Comparison of ENCODE assay signal across 8 cellular contexts in the genomic region with DNA sequence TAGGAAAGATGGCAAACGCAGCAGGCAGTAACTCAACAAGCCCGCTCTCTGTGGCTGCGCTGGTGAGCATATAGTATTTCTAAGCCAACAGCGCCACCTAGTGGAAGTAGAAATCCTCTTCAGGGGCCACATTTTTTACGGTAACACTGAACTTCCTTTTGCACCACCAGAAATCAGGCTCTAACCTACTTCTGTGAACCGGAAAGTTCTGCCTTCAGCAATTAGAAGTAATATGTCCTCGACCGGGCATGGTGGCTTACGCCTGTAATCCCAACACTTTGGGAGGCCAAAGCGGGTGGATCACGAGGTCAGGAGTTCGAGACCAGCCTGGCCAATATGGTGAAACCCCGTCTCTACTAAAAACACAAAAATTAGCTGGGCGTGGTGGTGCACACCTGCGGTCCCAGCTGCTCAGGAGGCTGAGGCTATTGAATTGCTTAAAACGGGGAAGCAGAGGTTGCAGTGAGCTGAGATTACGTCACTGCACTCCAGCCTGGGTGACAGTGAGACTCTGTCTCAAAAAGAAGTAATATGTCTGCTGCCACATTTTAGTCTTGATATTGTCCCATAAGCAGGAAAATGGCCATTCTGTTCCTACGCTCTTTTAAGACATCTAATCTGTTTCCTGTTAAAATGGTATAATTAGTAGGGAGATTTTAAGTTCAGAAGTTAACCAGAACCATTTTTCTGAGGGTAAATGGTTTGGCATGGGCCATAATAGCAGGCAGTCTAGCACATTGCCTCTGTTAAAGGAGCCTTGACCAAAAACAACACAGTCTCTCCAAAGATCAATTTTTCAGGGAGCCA. TPM values are rescaled to one million over a fixed set of nuclear protein-coding genes. Genes with fewer than 3 reads are reported as not detected.
A peak's percentile ranks its signal among the peaks of the same experiment; 100 is the strongest.
DNase-seq lines count a peak whose midpoint lies in the region; ATAC-seq, FAIRE-seq and TF ChIP-seq lines count a peak whose summit lies in the region.

No MANE protein-coding gene starts in this region.

- H3K27ac Mint-ChIP-seq in progenitor cell of endocrine pancreas, result no peak overlapping the region

- no peak overlapping the region for H3K9ac ChIP-seq in SU-DHL-6 (ENCODE audit: low read length)

- intact Hi-C loops in left cardiac atrium (cut with DNase I), result loop anchor here (1.0 to 5.0 kb wide), 2 partner anchors 417 to 420 kb away; no protein-coding TSS in a partner anchor

- no peaks in the 10 kb centered on the region for H3K9me3 Mint-ChIP-seq in progenitor cell of endocrine pancreas (ENCODE audit: low read depth)

- FAIRE-seq in urothelium cell line (lab: Jason Lieb, UNC), result peak; percentile 73

- no peaks in the 10 kb centered on the region for H4K20me1 ChIP-seq in SU-DHL-6 (ENCODE audit: low read depth, low read length)

- no peaks in the 10 kb centered on the region for H3K36me3 Mint-ChIP-seq in progenitor cell of endocrine pancreas (ENCODE audit: insufficient read depth)

- no peak overlapping the region for H3K4me3 ChIP-seq in SU-DHL-6 (ENCODE audit: insufficient read depth, low read length, poor library complexity, severe bottlenecking)

- no peaks in the 10 kb centered on the region for H3F3A ChIP-seq in SU-DHL-6 (ENCODE audit: insufficient read depth)

- H3K27ac ChIP-seq in SU-DHL-6 (ENCODE audit: low read depth, low read length), result no peak overlapping the region

- no peaks in the 10 kb centered on the region for H3K27me3 ChIP-seq in SU-DHL-6 (ENCODE audit: low read length)

- no peaks in the 10 kb centered on the region for H3K36me3 ChIP-seq in SU-DHL-6 (ENCODE audit: low read length)

- DNase-seq in DMS53 (lab: John Stamatoyannopoulos, UW) (peak; percentile 94), GOT3 (lab: John Stamatoyannopoulos, UW) (peak; percentile 32), NCI-H1092 (lab: John Stamatoyannopoulos, UW) (peak; percentile 40), left cardiac atrium (peak; percentile 74), progenitor cell of endocrine pancreas (ENCODE audit: low spot score, unreplicated experiment) (peak; percentile 82), urothelium cell line (ENCODE audit: low spot score) (peak; percentile 83)
- DNase-seq in activated naive CD8-positive, alpha-beta T cell treated with anti-CD3 and anti-CD28 coated beads, Interleukin-2, amount 50 U/mL, for 16 hours (ENCODE audit: low read depth, low spot score), result peak; percentile 56

- peak overlapping the region; percentile 36 for H2AFZ ChIP-seq in SU-DHL-6 (ENCODE audit: low read depth, low read length, severe bottlenecking)

- peaks cover 8% of the 10 kb centered on the region for H3K27me3 Mint-ChIP-seq in progenitor cell of endocrine pancreas

- H3K9me3 ChIP-seq in SU-DHL-6 (ENCODE audit: insufficient read depth, low read length), result no peaks in the 10 kb centered on the region

- TF ChIP-seq CTCF in SU-DHL-6 (IDR thresholded peaks at IDR 0.05; ENCODE audit: insufficient read depth, low read length, poor library complexity, severe bottlenecking) (peak; percentile 77), progenitor cell of endocrine pancreas (IDR thresholded peaks at IDR 0.05; ENCODE audit: unreplicated experiment) (peak; percentile 99)

- H3K4me3 Mint-ChIP-seq in progenitor cell of endocrine pancreas (ENCODE audit: low read depth), result peak overlapping the region; percentile 66

- peaks cover 6% of the 10 kb centered on the region for H3K4me1 Mint-ChIP-seq in progenitor cell of endocrine pancreas (ENCODE audit: low read depth)

- no peak overlapping the region for H3K4me2 ChIP-seq in SU-DHL-6 (ENCODE audit: low read depth, low read length, poor library complexity, severe bottlenecking)

- peak; percentile 96 to 98 for ATAC-seq in left cardiac atrium

- H3K9me2 ChIP-seq in SU-DHL-6 (replicated peaks; ENCODE audit: insufficient read depth, low read length), result no peaks in the 10 kb centered on the region

- H3K79me2 ChIP-seq in SU-DHL-6 (ENCODE audit: insufficient read depth, low read length), result no peaks in the 10 kb centered on the region

RNA-seq across cellular contexts. Expression of a gene that starts 26.7 kb away (rescaled TPM):
- total RNA-seq in left cardiac atrium, result not detected
- not detected in 2 replicates for total RNA-seq in progenitor cell of endocrine pancreas

RNA-seq across cellular contexts. Expression of a gene that starts 56.6 kb away (rescaled TPM):
- total RNA-seq in left cardiac atrium, result under 1 TPM; 0.24 to 0.26 TPM
- not detected in 2 replicates for total RNA-seq in progenitor cell of endocrine pancreas

Comparison
In these comparisons a context has a peak if more than half of its experiments do, and no peak if none do; other contexts are left out.
1. DNase-seq: peak in every context shown above with its lines; median percentile 94 in DMS53; 83 in urothelium cell line; 82 in progenitor cell of endocrine pancreas; 74 in left cardiac atrium; 56 in activated naive CD8-positive, alpha-beta T cell treated with anti-CD3 and anti-CD28 coated beads, Interleukin-2, amount 50 U/mL, for 16 hours; 40 in NCI-H1092; 32 in GOT3.